In the genomic region with DNA sequence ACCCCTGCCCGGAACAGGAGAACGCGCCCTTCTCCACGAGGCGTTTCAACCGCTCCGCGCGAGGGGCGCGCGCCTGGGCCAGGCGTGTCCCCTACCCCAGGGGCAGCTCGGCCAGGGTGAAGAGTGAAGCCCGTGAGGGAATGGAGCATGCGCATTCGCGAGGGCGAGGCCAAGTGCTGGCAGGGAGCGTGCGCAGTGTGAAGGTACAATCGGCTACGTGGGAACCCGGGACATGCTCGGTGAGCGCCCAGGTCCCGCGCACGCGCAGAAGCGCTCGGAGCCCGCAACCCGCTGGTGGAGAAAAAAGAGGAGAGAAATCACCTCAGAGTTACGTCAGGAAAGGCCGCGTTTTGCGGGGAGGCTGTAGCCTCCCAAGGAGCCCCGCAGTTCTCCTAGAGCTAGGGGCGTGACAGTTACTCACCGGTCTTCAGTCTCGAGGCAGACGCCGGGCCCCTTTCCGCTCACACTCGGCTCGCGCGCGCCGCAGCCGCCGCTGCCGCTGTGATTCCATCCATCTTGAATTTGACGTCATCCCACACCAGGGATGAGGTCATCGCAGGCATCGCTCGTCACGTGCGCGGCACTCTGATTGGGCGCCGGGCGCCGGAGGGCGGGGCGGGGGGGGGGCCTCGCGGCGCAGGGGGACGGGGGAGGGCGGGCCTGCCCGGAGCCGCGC, we compare ENCODE assay signal across 8 cellular contexts. TPM values are rescaled to one million over a fixed set of nuclear protein-coding genes. Genes with fewer than 3 reads are reported as not detected.
DNase-seq lines count a peak whose midpoint lies in the region; ATAC-seq, FAIRE-seq and TF ChIP-seq lines count a peak whose summit lies in the region.

A gene (minus strand): TSS at position 530 of the 676 bp plus-strand sequence. CDS start 16,265 bp downstream, outside the sequence.

- H3K9me3 ChIP-seq in H1 (ENCODE audit: insufficient read depth in 2 of 2, low read depth in 1 of 2, low read length in 1 of 2) (peaks cover 0 to 2% of the 10 kb centered on the region in 2 experiments; a peak in 1 of 4 replicates), mesenchymal stem cell (ENCODE audit: control insufficient read depth, low read length) (peaks cover 5% of the 10 kb centered on the region)

- H2BK120ac ChIP-seq in H1 (replicated peaks; ENCODE audit: low read depth, low read length) (no peak within 1 kb of the TSS), mesenchymal stem cell (ENCODE audit: low read depth, low read length) (peak within 1 kb of the TSS; percentile 90)

- H2AK5ac ChIP-seq in H1 (ENCODE audit: low read depth, low read length) (no peak within 1 kb of the TSS), mesenchymal stem cell (ENCODE audit: low read length, severe bottlenecking) (peak within 1 kb of the TSS; percentile 42)

- peak; percentile 92 for FAIRE-seq in HTR-8/SVneo (lab: Jason Lieb, UNC)
- FAIRE-seq in H1 (lab: Jason Lieb, UNC), result no peak

- H2BK5ac ChIP-seq in H1 (ENCODE audit: low read depth, low read length) (no peak within 1 kb of the TSS), mesenchymal stem cell (ENCODE audit: low read depth, low read length, poor library complexity, severe bottlenecking) (peak within 1 kb of the TSS; percentile 71)

- DNase-seq in CMK (ENCODE audit: low read depth) (peak; percentile 99), HTR-8/SVneo (ENCODE audit: insufficient read length, low spot score) (peak; percentile 99), NOMO-1 treated with dmso at 0.1 percent for 144 hours (lab: John Stamatoyannopoulos, UW; ENCODE audit: unreplicated experiment) (peak; percentile 92), H1 (ENCODE audit: low read depth in 1 of 2, low spot score in 2 of 2) (peak; percentile 92 to 98), mesenchymal stem cell (peak; percentile 97)
- DNase-seq in activated CD8-positive, alpha-beta memory T cell treated with anti-CD3 and anti-CD28 coated beads for 48 hours (ENCODE audit: low read depth in 2 of 3, low spot score in 2 of 3), result peak; percentile 95 to 97 (median 96)
- DNase-seq in stimulated activated CD8-positive, alpha-beta memory T cell treated with anti-CD3 and anti-CD28 coated beads, Interleukin-12 subunit alpha, Interleukin-12 subunit beta, amount 100 ng/mL, for 4 hours (ENCODE audit: low read depth), result peak; percentile 98

- peak within 1 kb of the TSS; percentile 32 for H3K18ac ChIP-seq in H1 (ENCODE audit: extremely low read depth, low read length)
- H3K18ac ChIP-seq in mesenchymal stem cell (ENCODE audit: low read depth in 1 of 2, low read length in 2 of 2), result peak within 1 kb of the TSS; percentile 93 to 97

- H3K4me1 ChIP-seq in H1 (replicated peaks in 1 of 4; ENCODE audit: control insufficient read depth in 3 of 4, insufficient read depth in 4 of 4, low read length in 3 of 4) (no peaks in the 10 kb centered on the region; a peak in 1 of 7 replicates), mesenchymal stem cell (ENCODE audit: control insufficient read depth, insufficient read depth, low read depth, low read length) (peaks cover 14% of the 10 kb centered on the region)

- WGBS in H1 (ENCODE audit: extremely low coverage in 1 of 2, insufficient coverage in 1 of 2, insufficient read length in 1 of 2, insufficient replicate concordance in 2 of 2, low coverage in 1 of 2, low lambda C conversion rate in 2 of 2, missing lambda C conversion rate in 1 of 2), 2 experiments, result 1% methylated on average over 45 of the region's 75 CpGs; no CpG with 5 or more reads in 1 of the 2 experiments
- 1% methylated on average over 65 of the region's 75 CpGs for WGBS in mesenchymal stem cell

- no peak within 1 kb of the TSS for H2BK20ac ChIP-seq in H1 (ENCODE audit: low read length)

- peaks cover 0 to 4% of the 10 kb centered on the region in 2 experiments for H4K20me1 ChIP-seq in H1 (replicated peaks in 1 of 2; ENCODE audit: control insufficient read depth in 1 of 2, insufficient read depth in 2 of 2, low read length in 2 of 2)

- H3K4me2 ChIP-seq in H1 (ENCODE audit: insufficient read depth in 1 of 2, low read depth in 2 of 2, low read length in 2 of 2) (peak within 1 kb of the TSS; percentile 72 to 77), mesenchymal stem cell (ENCODE audit: low read length, poor library complexity, severe bottlenecking) (peak within 1 kb of the TSS; percentile 95)

- H3K79me1 ChIP-seq in H1 (ENCODE audit: low read depth, low read length) (no peaks in the 10 kb centered on the region; the same call in 1 of the 2 replicates), mesenchymal stem cell (replicated peaks; ENCODE audit: low read length, poor library complexity, severe bottlenecking) (peaks cover 18% of the 10 kb centered on the region)

- H2BK15ac ChIP-seq in H1 (ENCODE audit: low read length), result no peak within 1 kb of the TSS
- peak within 1 kb of the TSS; percentile 97 for H2BK15ac ChIP-seq in mesenchymal stem cell (ENCODE audit: low read depth, poor library complexity, severe bottlenecking)

- peaks cover 9% of the 10 kb centered on the region for H3K23me2 ChIP-seq in H1 (ENCODE audit: low read depth, low read length)

- H4K91ac ChIP-seq in H1 (replicated peaks; ENCODE audit: insufficient read length, low read length) (no peak within 1 kb of the TSS), mesenchymal stem cell (ENCODE audit: low read length) (peak within 1 kb of the TSS; percentile 91)

- peak within 1 kb of the TSS; percentile 45 for H4K5ac ChIP-seq in H1 (ENCODE audit: insufficient read length, low read depth, low read length)

- no peak within 1 kb of the TSS for H3K23ac ChIP-seq in H1 (ENCODE audit: insufficient read length)
- H3K23ac ChIP-seq in mesenchymal stem cell (ENCODE audit: low read length in 2 of 2), result peak within 1 kb of the TSS in 1 of 2 experiments; percentile 91

- TF ChIP-seq POLR2A in H1 (IDR thresholded peaks at IDR 0.05; ENCODE audit: control extremely low read depth in 1 of 2, low read depth in 2 of 2, low read length in 2 of 2), result peak in 1 of 2 experiments; percentile 69; a peak in 2 of 3 replicates

- CTCF ChIA-PET in H1 (lab: Charles Lee; ENCODE audit: partially characterized antibody), result interaction anchor here (0.9 kb wide), 1 partner anchor 16 kb away, joined by 5 read pairs; no protein-coding TSS in a partner anchor

- H2AFZ ChIP-seq in H1 (ENCODE audit: low read length) (no peak within 1 kb of the TSS; the same call in 1 of the 2 replicates), mesenchymal stem cell (ENCODE audit: low read depth, low read length) (peak within 1 kb of the TSS; percentile 92)

- ATAC-seq in GM21360 (IDR thresholded peaks at IDR 0.05; ENCODE audit: unreplicated experiment), result peak; percentile 53

- H3K27ac ChIP-seq in H1 (ENCODE audit: low read depth, low read length) (peak within 1 kb of the TSS; percentile 75), mesenchymal stem cell (ENCODE audit: low read length, poor library complexity, severe bottlenecking) (peak within 1 kb of the TSS; percentile 94)

- H3K56ac ChIP-seq in H1 (replicated peaks; ENCODE audit: insufficient read length, low read depth, low read length), result peak within 1 kb of the TSS; percentile 17

- H3K79me2 ChIP-seq in H1 (ENCODE audit: control insufficient read depth in 1 of 2, insufficient read depth in 2 of 2, low read length in 2 of 2), result peaks cover 0 to 33% of the 10 kb centered on the region in 2 experiments; a peak in 3 of 4 replicates

- TF ChIP-seq CTCF in H1 (IDR thresholded peaks at IDR 0.05; ENCODE audit: control extremely low read depth in 1 of 3, insufficient read depth in 1 of 3, low read depth in 1 of 3, low read length in 3 of 3), result no peak

- no peak for TF ChIP-seq RAD21 in H1 (IDR thresholded peaks at IDR 0.05 in 1 of 2, conservative IDR thresholded peaks at IDR 0.05 in 1 of 2; ENCODE audit: low read depth in 2 of 2, low read length in 2 of 2)

- H3K9ac ChIP-seq in H1 (replicated peaks in 1 of 4; ENCODE audit: extremely low read depth in 1 of 4, low read depth in 3 of 4, low read length in 3 of 4) (peak within 1 kb of the TSS; percentile 35 to 74 (median 67); a peak in 5 of 7 replicates), mesenchymal stem cell (ENCODE audit: low read length) (peak within 1 kb of the TSS; percentile 96)

- H2BK12ac ChIP-seq in H1 (ENCODE audit: low read depth, low read length) (no peak within 1 kb of the TSS), mesenchymal stem cell (ENCODE audit: low read length in 2 of 2) (peak within 1 kb of the TSS in 1 of 2 experiments; percentile 80)

- TF ChIP-seq EP300 in H1 (IDR thresholded peaks at IDR 0.05; ENCODE audit: borderline replicate concordance in 1 of 2, low read depth in 2 of 2, low read length in 2 of 2), result no peak

- H3K4me3 ChIP-seq in H1 (ENCODE audit: extremely low read depth in 1 of 4, insufficient read depth in 2 of 4, low read depth in 3 of 4, low read length in 4 of 4) (peak within 1 kb of the TSS; percentile 65 to 82 (median 72)), mesenchymal stem cell (ENCODE audit: insufficient read depth in 1 of 2, low read depth in 1 of 2, low read length in 2 of 2) (peak within 1 kb of the TSS; percentile 86 to 88)

- no peaks in the 10 kb centered on the region; a peak in 1 of 8 replicates for H3K36me3 ChIP-seq in H1 (ENCODE audit: control insufficient read depth in 2 of 4, insufficient read depth in 4 of 4, low read length in 3 of 4)
- peaks cover 0 to 15% of the 10 kb centered on the region in 2 experiments for H3K36me3 ChIP-seq in mesenchymal stem cell (ENCODE audit: control insufficient read depth in 1 of 2, insufficient read depth in 2 of 2, low read depth in 1 of 2, low read length in 2 of 2)

- POLR2A ChIA-PET in H1 (lab: Charles Lee; ENCODE audit: partially characterized antibody), result interaction anchor here (0.7 to 1.6 kb wide), 3 partner anchors 10 to 387 kb away, joined by 3 to 4 read pairs (median 3); no protein-coding TSS in a partner anchor

- H4K8ac ChIP-seq in H1 (ENCODE audit: extremely low read depth, insufficient read depth, low read length) (peak within 1 kb of the TSS; percentile 94), mesenchymal stem cell (ENCODE audit: low read length) (peak within 1 kb of the TSS; percentile 96)

- no peak within 1 kb of the TSS for H3K14ac ChIP-seq in H1 (ENCODE audit: insufficient read length)
- peak within 1 kb of the TSS in 1 of 2 experiments; percentile 92 for H3K14ac ChIP-seq in mesenchymal stem cell (ENCODE audit: low read length in 2 of 2)

- H3K4ac ChIP-seq in H1 (replicated peaks; ENCODE audit: insufficient read length, low read depth, low read length) (no peak within 1 kb of the TSS), mesenchymal stem cell (ENCODE audit: low read depth in 1 of 2, low read length in 2 of 2) (peak within 1 kb of the TSS; percentile 85 to 95)

- H3K27me3 ChIP-seq in H1 (replicated peaks in 1 of 4; ENCODE audit: control insufficient read depth in 3 of 4, extremely low read depth in 1 of 4, insufficient read depth in 3 of 4, low read length in 3 of 4) (peaks cover 0 to 15% (median 13%) of the 10 kb centered on the region in 4 experiments; a peak in 6 of 7 replicates), mesenchymal stem cell (ENCODE audit: control insufficient read depth in 1 of 2, insufficient read depth in 1 of 2, low read length in 2 of 2) (no peaks in the 10 kb centered on the region)

RNA-seq across cellular contexts. Expression of the gene that starts here (rescaled TPM):
- total RNA-seq in H1 (2021; fragmentation: NEBNext Ultra II Directional; extraction: Animal tissue kit (Norgen Biotek cat#: 25700)), result 16.2 and 17.8 TPM in 2 replicates
- 3.9 and 4.0 TPM in 2 replicates for polyA plus RNA-seq in H1 (2011; rRNA removed)
- 3.8 TPM for polyA plus RNA-seq in H1 (2011; cell fraction: cytosol; rRNA removed)
- polyA plus RNA-seq in H1 (2011; cell fraction: nucleus; rRNA removed), result 8.8 TPM
- 5.4 to 8.5 TPM (median 6.6 TPM) in 4 replicates for polyA plus RNA-seq in H1 (2012, experiment 1 of 2)
- polyA plus RNA-seq in H1 (2012, experiment 2 of 2), result 0.37 TPM
- 7.4 TPM for polyA plus RNA-seq in H1 (2013, experiment 1 of 2)
- polyA plus RNA-seq in H1 (2013, experiment 2 of 2), result 7.1 TPM
- polyA minus RNA-seq in H1 (2011; rRNA and poly(A)+ RNA removed), result 16.0 and 24.5 TPM in 2 replicates
- 12.4 TPM for polyA minus RNA-seq in H1 (2011; cell fraction: cytosol; rRNA and poly(A)+ RNA removed)
- polyA minus RNA-seq in H1 (2011; cell fraction: nucleus; rRNA and poly(A)+ RNA removed), result 24.6 TPM
- polyA plus RNA-seq in mesenchymal stem cell (2013, experiment 1 of 2), result 9.7 TPM
- 9.5 TPM for polyA plus RNA-seq in mesenchymal stem cell (2013, experiment 2 of 2)

Comparison
In these comparisons a context has a peak if more than half of its experiments do, and no peak if none do; other contexts are left out.
1. Peak in every context shown above with its lines: DNase-seq, ATAC-seq, H3K4me3 ChIP-seq and H3K27ac ChIP-seq.